Comparison of ENCODE assay signal across 8 cellular contexts in genomic region chr1:183871142-183871541, GRCh38.
DNase-seq lines count a peak whose midpoint lies in the region; ATAC-seq, FAIRE-seq and TF ChIP-seq lines count a peak whose summit lies in the region.

No MANE protein-coding gene starts in this region.

- no peaks in the 10 kb centered on the region for H3K36me3 ChIP-seq in colonic mucosa

- CTCF ChIA-PET in A549 (lab: Yijun Ruan, JAX), result interaction anchor here (1.3 kb wide), 1 partner anchor 45 kb away, joined by 5 read pairs; no protein-coding TSS in a partner anchor

- no peaks in the 10 kb centered on the region for H3K9me3 ChIP-seq in A549
- H3K9me3 ChIP-seq in colonic mucosa, result no peaks in the 10 kb centered on the region

- H3K4me1 ChIP-seq in A549 (peaks cover 14% of the 10 kb centered on the region), colonic mucosa (no peaks in the 10 kb centered on the region)

- H3K4me3 ChIP-seq in A549 (no peak overlapping the region), colonic mucosa (no peak overlapping the region)

- H3K9ac ChIP-seq in colonic mucosa (ENCODE audit: low read depth in 2 of 2, low read length in 2 of 2), result no peak overlapping the region

- POLR2A ChIA-PET in A549 (lab: Yijun Ruan, JAX), result no interaction called here

- no peak for TF ChIP-seq POLR2A in A549 (IDR thresholded peaks at IDR 0.05; ENCODE audit: low read length)

- peak in 1 of 2 experiments; percentile 65 for DNase-seq in A549 (ENCODE audit: low read depth in 1 of 2, low spot score in 1 of 2)
- peak; percentile 10 for DNase-seq in HTR-8/SVneo (ENCODE audit: insufficient read length, low spot score)
- DNase-seq in colonic mucosa, result no peak
- DNase-seq in medulla oblongata (ENCODE audit: extremely low spot score), result peak; percentile 88
- DNase-seq in NCI-H1048 (lab: John Stamatoyannopoulos, UW), result no peak

- peak overlapping the region; percentile 53 for H3K4me2 ChIP-seq in A549

- intact Hi-C loops in colonic mucosa (cut with DNase I), result no loop called here

- TF ChIP-seq CTCF in A549 (IDR thresholded peaks at IDR 0.05) (no peak), colonic mucosa (IDR thresholded peaks at IDR 0.05) (no peak)

- no peak for TF ChIP-seq EP300 in A549 (IDR thresholded peaks at IDR 0.05)

- no peaks in the 10 kb centered on the region for H3K27me3 ChIP-seq in colonic mucosa

- 44% methylated on average over 3 of the region's 3 CpGs for WGBS in A549 (ENCODE audit: missing lambda C conversion rate)

- ATAC-seq in A549 (peak; percentile 39 to 54; a peak in 3 of 6 replicates), HG02678 (IDR thresholded peaks at IDR 0.05; ENCODE audit: unreplicated experiment) (no peak), GM19455 (IDR thresholded peaks at IDR 0.05; ENCODE audit: unreplicated experiment) (no peak), HG03439 (IDR thresholded peaks at IDR 0.05; ENCODE audit: unreplicated experiment) (no peak)

- no peak for TF ChIP-seq RAD21 in A549 (conservative IDR thresholded peaks at IDR 0.05 in 1 of 2, IDR thresholded peaks at IDR 0.05 in 1 of 2)

- H3K27ac ChIP-seq in A549 (no peak overlapping the region; a peak in 1 of 6 replicates), colonic mucosa (peak overlapping the region; percentile 26)

- FAIRE-seq in A549 (lab: Jason Lieb, UNC) (no peak), HTR-8/SVneo (lab: Jason Lieb, UNC) (no peak)

TF ChIP-seq in A549, 52 proteins besides CTCF, POLR2A, EP300 and RAD21:
- TF ChIP-seq HDAC2 (IDR thresholded peaks at IDR 0.05) (no peak), ZSCAN20 (CRISPR knock-in tag; IDR thresholded peaks at IDR 0.05) (no peak), HEYL (CRISPR knock-in tag; IDR thresholded peaks at IDR 0.05) (no peak), NR3C1 (IDR thresholded peaks at IDR 0.05) (no peak), FOSL2 (IDR thresholded peaks at IDR 0.05) (no peak), FOSL2 (CRISPR knock-in tag; IDR thresholded peaks at IDR 0.05) (peak; percentile 46), CBX2 (IDR thresholded peaks at IDR 0.05; ENCODE audit: borderline replicate concordance, low read depth) (no peak), NFE2L2 (conservative IDR thresholded peaks at IDR 0.05; ENCODE audit: low read length) (no peak)
TF ChIP-seq in A549: peak in this region for 1.

Comparison
In these comparisons a context has a peak if more than half of its experiments do, and no peak if none do; other contexts are left out.
1. ATAC-seq: peak in A549 (2 of 2); none in HG02678 (single experiment), GM19455 (single experiment) and HG03439 (single experiment).
2. DNase-seq: peak in HTR-8/SVneo (single experiment) and medulla oblongata (single experiment); none in colonic mucosa (single experiment) and NCI-H1048 (single experiment).